In genomic region chr16:73878616-73879015, GRCh38 we compare ENCODE assay signal across 8 cellular contexts.
DNase-seq lines count a peak whose midpoint lies in the region; ATAC-seq, FAIRE-seq and TF ChIP-seq lines count a peak whose summit lies in the region.

No MANE protein-coding gene starts in this region.

- RAD21 ChIA-PET in GM12878 (lab: Charles Lee; ENCODE audit: unreplicated experiment): interaction anchor here (0.6 to 1.5 kb wide), 13 partner anchors 156 to 1754 kb away, joined by 3 to 9 read pairs (median 4); no protein-coding TSS in a partner anchor

- no peak for TF ChIP-seq EP300 in GM12878 (IDR thresholded peaks at IDR 0.05; ENCODE audit: borderline replicate concordance in 1 of 2, control insufficient read depth in 1 of 2, low read depth in 2 of 2, low read length in 2 of 2)

- no peaks in the 10 kb centered on the region for H4K20me1 ChIP-seq in GM12878 (ENCODE audit: control insufficient read depth, insufficient read depth)

- H3K4me1 ChIP-seq in heart right ventricle (no peaks in the 10 kb centered on the region), GM12878 (ENCODE audit: control insufficient read depth, insufficient read depth, low read length) (no peaks in the 10 kb centered on the region)

- POLR2A ChIA-PET in GM12878 (lab: Charles Lee): no interaction called here

- H3K36me3 ChIP-seq in heart right ventricle (no peaks in the 10 kb centered on the region), GM12878 (ENCODE audit: control insufficient read depth in 2 of 2, insufficient read depth in 2 of 2, low read length in 1 of 2) (no peaks in the 10 kb centered on the region)

- H3K4me3 ChIP-seq in heart right ventricle: no peak overlapping the region
- no peak overlapping the region for H3K4me3 ChIP-seq in GM12878

- ATAC-seq in heart right ventricle: peak in 4 of 8 donors; percentile 50 to 61 (median 55)
- ATAC-seq in Right ventricle myocardium inferior: no peak
- peak; percentile 56 for ATAC-seq in GM12878
- ATAC-seq in GM18505 (IDR thresholded peaks at IDR 0.05; ENCODE audit: unreplicated experiment): no peak
- no peak for ATAC-seq in HG02970 (IDR thresholded peaks at IDR 0.05; ENCODE audit: low FRiP score, unreplicated experiment)

- no peak for TF ChIP-seq POLR2A in GM12878 (IDR thresholded peaks at IDR 0.05; ENCODE audit: low read depth, low read length)
- no peak for TF ChIP-seq POLR2A in GM18505 (IDR thresholded peaks at IDR 0.05; ENCODE audit: borderline replicate concordance, extremely low read depth, insufficient read depth, insufficient read length)

- H3K79me2 ChIP-seq in GM12878 (ENCODE audit: control insufficient read depth, insufficient read depth, low read length): no peaks in the 10 kb centered on the region

- no TSS peak for BruUV-seq in GM12878 (replicated peaks; lab: Mats Ljungman, UMichigan)

- SMC1A ChIA-PET in GM12878 (lab: Charles Lee; ENCODE audit: uncharacterized antibody, unreplicated experiment): interaction anchor here (0.6 to 2.0 kb wide), 12 partner anchors 10 to 1754 kb away, joined by 3 to 10 read pairs (median 3); no protein-coding TSS in a partner anchor

- WGBS in heart right ventricle, 2 donors: 21 to 28% methylated on average over 2 of the region's 2 CpGs
- 2% methylated on average over 2 of the region's 2 CpGs for WGBS in GM12878 (ENCODE audit: insufficient coverage, insufficient replicate concordance, low lambda C conversion rate, missing lambda C conversion rate)

- peak; percentile 26 to 84 (median 72) for TF ChIP-seq CTCF in heart right ventricle (IDR thresholded peaks at IDR 0.05)
- peak; percentile 30 to 69 (median 36); a peak in 4 of 6 replicates for TF ChIP-seq CTCF in GM12878 (IDR thresholded peaks at IDR 0.05 in 2 of 3, conservative IDR thresholded peaks at IDR 0.05 in 1 of 3; ENCODE audit: control insufficient read depth in 2 of 3, extremely low read depth in 1 of 3, insufficient read depth in 1 of 3, low read depth in 3 of 3, low read length in 3 of 3)

- H3K27ac ChIP-seq in heart right ventricle (no peak overlapping the region), GM12878 (ENCODE audit: control insufficient read depth, insufficient read depth) (no peak overlapping the region)

- H3K27me3 ChIP-seq in heart right ventricle (peaks cover 0 to 9% (median 0%) of the 10 kb centered on the region in 7 donors), GM12878 (replicated peaks in 1 of 2; ENCODE audit: control insufficient read depth in 2 of 2, insufficient read depth in 2 of 2, low read length in 1 of 2) (no peaks in the 10 kb centered on the region)

- CTCF ChIA-PET in GM12878 (lab: Yijun Ruan, JAX): interaction anchor here (0.6 to 2.6 kb wide), 18 partner anchors 13 to 1812 kb away, joined by 3 to 15 read pairs (median 4); no protein-coding TSS in a partner anchor

- H3K9ac ChIP-seq in GM12878 (ENCODE audit: control insufficient read depth, insufficient read depth, low read length): no peak overlapping the region

- peak in 1 of 2 donors; percentile 29 for DNase-seq in heart right ventricle
- DNase-seq in Right ventricle myocardium inferior (ENCODE audit: missing footprints): no peak
- DNase-seq in NCI-H2227 (lab: John Stamatoyannopoulos, UW; ENCODE audit: unreplicated experiment): peak; percentile 79
- DNase-seq in GM12878 (ENCODE audit: low read depth, low spot score): peak; percentile 3
- DNase-seq in kidney tubule cell (ENCODE audit: low spot score): peak; percentile 67
- DNase-seq in UCSD-AML1 (lab: John Stamatoyannopoulos, UW; ENCODE audit: unreplicated experiment): no peak

- intact Hi-C loops in heart right ventricle (cut with DNase I) (loop anchor here (1.0 to 10.0 kb wide), 11 partner anchors 134 to 1751 kb away; no protein-coding TSS in a partner anchor), Right ventricle myocardium inferior (cut with DNase I) (loop anchor here (5.0 to 10.0 kb wide), 4 partner anchors 164 to 1751 kb away; no protein-coding TSS in a partner anchor), GM12878 (cut with micrococcal nuclease; ENCODE audit: unreplicated experiment) (loop anchor here (2.0 kb wide), 1 partner anchor 314 kb away; no protein-coding TSS in a partner anchor)

- peak; percentile 81 for TF ChIP-seq RAD21 in GM12878 (IDR thresholded peaks at IDR 0.05; ENCODE audit: insufficient read depth, low read depth, low read length)

- H3K9me3 ChIP-seq in heart right ventricle (no peaks in the 10 kb centered on the region), GM12878 (replicated peaks; ENCODE audit: control insufficient read depth, insufficient read depth, low read length) (no peaks in the 10 kb centered on the region)

- no peak for FAIRE-seq in GM12878 (lab: Jason Lieb, UNC)

- in situ Hi-C loops in GM12878 (cut with MboI): no loop called here

- no peak overlapping the region for H2AFZ ChIP-seq in GM12878 (ENCODE audit: control insufficient read depth, low read depth, low read length)

- H3K4me2 ChIP-seq in GM12878 (ENCODE audit: control insufficient read depth, insufficient read depth): no peak overlapping the region

TF ChIP-seq in GM12878, 131 proteins besides CTCF, POLR2A, EP300 and RAD21:
- TF ChIP-seq SMC3 (IDR thresholded peaks at IDR 0.05; ENCODE audit: borderline replicate concordance, low read length) (peak; percentile 54; the same call in 1 of the 2 replicates), GATAD2B (conservative IDR thresholded peaks at IDR 0.05; ENCODE audit: low read depth) (no peak), ZNF384 (IDR thresholded peaks at IDR 0.05; ENCODE audit: borderline replicate concordance, low read depth, low read length) (peak; percentile 54; the same call in 1 of the 2 replicates), CREM (IDR thresholded peaks at IDR 0.05; ENCODE audit: low read depth) (0 out of 2 replicates have a peak, but pooled peaks have one; percentile 15)

Comparison
In these comparisons a context has a peak if more than half of its experiments do, and no peak if none do; other contexts are left out.
1. DNase-seq: peak in NCI-H2227 (single experiment), GM12878 (single experiment) and kidney tubule cell (single experiment); none in Right ventricle myocardium inferior (single experiment) and UCSD-AML1 (single experiment).